In the genomic region with DNA sequence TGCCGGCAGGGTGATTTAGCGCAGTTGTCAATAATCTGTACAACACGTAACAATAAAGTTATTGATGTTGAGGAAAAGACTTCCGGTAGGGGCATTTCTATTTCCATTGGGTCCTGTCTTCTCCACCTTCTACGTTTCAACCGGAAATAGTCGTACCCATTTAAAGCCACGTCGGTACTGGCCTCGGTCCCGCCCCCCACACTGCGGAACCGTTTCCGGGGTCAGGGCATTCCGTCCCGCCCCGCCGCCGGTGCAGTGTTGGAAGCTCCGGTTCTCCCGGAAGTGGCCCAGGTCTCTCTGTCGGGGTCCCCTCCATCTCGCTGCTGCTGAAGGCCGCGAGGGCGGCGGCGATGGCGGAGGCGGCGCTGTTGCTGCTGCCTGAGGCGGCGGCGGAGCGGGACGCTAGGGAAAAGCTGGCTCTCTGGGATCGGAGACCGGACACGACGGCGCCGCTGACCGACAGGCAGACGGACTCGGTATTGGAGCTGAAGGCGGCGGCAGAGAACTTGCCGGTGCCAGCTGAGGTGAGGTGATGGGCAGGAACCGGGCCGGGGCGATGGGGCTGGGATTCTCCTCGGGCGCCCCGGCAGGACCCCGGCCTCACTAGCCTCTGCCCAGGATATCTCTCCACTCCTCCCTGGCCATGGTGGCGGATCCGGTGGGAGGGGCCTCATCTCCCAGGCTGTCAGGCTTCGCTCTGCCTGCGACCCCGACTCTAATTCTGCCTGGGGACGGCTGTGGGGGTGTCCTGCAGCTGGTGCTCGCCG, we compare ENCODE assay signal across 8 cellular contexts. TPM values are rescaled to one million over a fixed set of nuclear protein-coding genes. Genes with fewer than 3 reads are reported as not detected.
A peak's percentile ranks its signal among the peaks of the same experiment; 100 is the strongest.
DNase-seq lines count a peak whose midpoint lies in the region; TF ChIP-seq lines count a peak whose summit lies in the region.

A gene with protein sequence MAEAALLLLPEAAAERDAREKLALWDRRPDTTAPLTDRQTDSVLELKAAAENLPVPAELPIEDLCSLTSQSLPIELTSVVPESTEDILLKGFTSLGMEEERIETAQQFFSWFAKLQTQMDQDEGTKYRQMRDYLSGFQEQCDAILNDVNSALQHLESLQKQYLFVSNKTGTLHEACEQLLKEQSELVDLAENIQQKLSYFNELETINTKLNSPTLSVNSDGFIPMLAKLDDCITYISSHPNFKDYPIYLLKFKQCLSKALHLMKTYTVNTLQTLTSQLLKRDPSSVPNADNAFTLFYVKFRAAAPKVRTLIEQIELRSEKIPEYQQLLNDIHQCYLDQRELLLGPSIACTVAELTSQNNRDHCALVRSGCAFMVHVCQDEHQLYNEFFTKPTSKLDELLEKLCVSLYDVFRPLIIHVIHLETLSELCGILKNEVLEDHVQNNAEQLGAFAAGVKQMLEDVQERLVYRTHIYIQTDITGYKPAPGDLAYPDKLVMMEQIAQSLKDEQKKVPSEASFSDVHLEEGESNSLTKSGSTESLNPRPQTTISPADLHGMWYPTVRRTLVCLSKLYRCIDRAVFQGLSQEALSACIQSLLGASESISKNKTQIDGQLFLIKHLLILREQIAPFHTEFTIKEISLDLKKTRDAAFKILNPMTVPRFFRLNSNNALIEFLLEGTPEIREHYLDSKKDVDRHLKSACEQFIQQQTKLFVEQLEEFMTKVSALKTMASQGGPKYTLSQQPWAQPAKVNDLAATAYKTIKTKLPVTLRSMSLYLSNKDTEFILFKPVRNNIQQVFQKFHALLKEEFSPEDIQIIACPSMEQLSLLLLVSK (plus strand): TSS at position 253 of the 767 bp plus-strand sequence. CDS start 98 bp downstream, at position 351.

- peaks cover 30% of the 10 kb centered on the region; the same call in 1 of the 2 replicates for H3F3A ChIP-seq in GM23248 (ENCODE audit: insufficient read depth)

- no peaks in the 10 kb centered on the region for H3K9me3 Mint-ChIP-seq in activated T-helper 1 cell treated with anti-CD3 and anti-CD28 coated beads, Interleukin-12 subunit alpha, Interleukin-12 subunit beta, Interleukin-2, Interleukin-4 antibody, amounts not matched to agents 30 ng/mL and 10 ng/mL and 1 ng/mL, durations not matched to agents 14 hours and 24 hours and 36 hours

- in situ Hi-C loops in GM23248 (cut with MboI), result no loop called here

- DNase-seq in Daoy (ENCODE audit: low read depth) (peak; percentile 93), GM23248 (peak; percentile 98), Kasumi-1 (lab: John Stamatoyannopoulos, UW) (peak; percentile 98 to 99), RPMI7951 (ENCODE audit: low read depth) (peak; percentile 97), esophagus squamous epithelium (lab: John Stamatoyannopoulos, UW) (peak; percentile 62), myocyte (ENCODE audit: low read depth) (peak; percentile 98)
- DNase-seq in activated T-helper 1 cell treated with anti-CD3 and anti-CD28 coated beads, Interleukin-12 subunit alpha, Interleukin-12 subunit beta, Interleukin-2, Interleukin-4 antibody, amounts not matched to agents 30 ng/mL and 10 ng/mL and 1 ng/mL, durations not matched to agents 14 hours and 24 hours and 36 hours (ENCODE audit: low spot score), result peak; percentile 94
- DNase-seq in stimulated activated CD8-positive, alpha-beta memory T cell treated with anti-CD3 and anti-CD28 coated beads, Interleukin-7, amount 100 ng/mL, for 48 hours (ENCODE audit: extremely low read depth in 1 of 2, low read depth in 1 of 2), result peak; percentile 87 to 92

- H3K27me3 Mint-ChIP-seq in activated T-helper 1 cell treated with anti-CD3 and anti-CD28 coated beads, Interleukin-12 subunit alpha, Interleukin-12 subunit beta, Interleukin-2, Interleukin-4 antibody, amounts not matched to agents 30 ng/mL and 10 ng/mL and 1 ng/mL, durations not matched to agents 14 hours and 24 hours and 36 hours (ENCODE audit: insufficient read depth), result peaks cover 11% of the 10 kb centered on the region

- H3K36me3 ChIP-seq in GM23248 (ENCODE audit: low read depth) (peaks cover 6% of the 10 kb centered on the region; the same call in 1 of the 2 replicates), esophagus squamous epithelium (no peaks in the 10 kb centered on the region)

- no peaks in the 10 kb centered on the region for H3K27me3 ChIP-seq in GM23248 (replicated peaks; ENCODE audit: insufficient read depth)
- no peaks in the 10 kb centered on the region for H3K27me3 ChIP-seq in esophagus squamous epithelium

- H2AFZ ChIP-seq in GM23248, result peak within 1 kb of the TSS; percentile 98

- H3K36me3 Mint-ChIP-seq in activated T-helper 1 cell treated with anti-CD3 and anti-CD28 coated beads, Interleukin-12 subunit alpha, Interleukin-12 subunit beta, Interleukin-2, Interleukin-4 antibody, amounts not matched to agents 30 ng/mL and 10 ng/mL and 1 ng/mL, durations not matched to agents 14 hours and 24 hours and 36 hours (ENCODE audit: low read depth), result peaks cover 22% of the 10 kb centered on the region

- H3K27ac ChIP-seq in GM23248 (peak within 1 kb of the TSS; percentile 88), esophagus squamous epithelium (peak within 1 kb of the TSS; percentile 93 to 97 (median 96))

- peak in 3 of 4 donors; percentile 10 to 79 (median 61) for TF ChIP-seq POLR2A in esophagus squamous epithelium (IDR thresholded peaks at IDR 0.05)

- peak within 1 kb of the TSS; percentile 96 for H3K4me2 ChIP-seq in GM23248 (ENCODE audit: unreplicated experiment)

- H3K4me1 ChIP-seq in GM23248 (ENCODE audit: insufficient read depth) (peaks cover 36% of the 10 kb centered on the region), esophagus squamous epithelium (peaks cover 13 to 48% (median 20%) of the 10 kb centered on the region in 3 donors)

- peaks cover 43% of the 10 kb centered on the region for H3K4me1 Mint-ChIP-seq in activated T-helper 1 cell treated with anti-CD3 and anti-CD28 coated beads, Interleukin-12 subunit alpha, Interleukin-12 subunit beta, Interleukin-2, Interleukin-4 antibody, amounts not matched to agents 30 ng/mL and 10 ng/mL and 1 ng/mL, durations not matched to agents 14 hours and 24 hours and 36 hours (ENCODE audit: low read depth)

- H3K4me3 ChIP-seq in GM23248, result peak within 1 kb of the TSS; percentile 89
- peak within 1 kb of the TSS; percentile 83 to 97 (median 94) for H3K4me3 ChIP-seq in esophagus squamous epithelium

- no peaks in the 10 kb centered on the region for H3K9me2 ChIP-seq in GM23248 (ENCODE audit: insufficient read depth)

- WGBS in GM23248 (ENCODE audit: low coverage in 1 of 2, low lambda C conversion rate in 2 of 2, missing lambda C conversion rate in 2 of 2), 2 experiments, result 1 to 4% methylated on average over 42 to 58 of the region's 63 CpGs
- 0% methylated on average over 7 to 28 of the region's 63 CpGs for WGBS in esophagus squamous epithelium, 2 donors

- peak within 1 kb of the TSS; percentile 96 for H3K9ac ChIP-seq in GM23248

- no peaks in the 10 kb centered on the region for H3K9me3 ChIP-seq in GM23248 (ENCODE audit: low read depth)
- no peaks in the 10 kb centered on the region for H3K9me3 ChIP-seq in esophagus squamous epithelium

- intact Hi-C loops in activated T-helper 1 cell treated with anti-CD3 and anti-CD28 coated beads, Interleukin-12 subunit alpha, Interleukin-12 subunit beta, Interleukin-2, Interleukin-4 antibody, amounts not matched to agents 30 ng/mL and 10 ng/mL and 1 ng/mL, durations not matched to agents 14 hours and 24 hours and 36 hours (cut with micrococcal nuclease), result loop anchor here (1.0 to 5.0 kb wide), 11 partner anchors 24 to 888 kb away; a partner anchor contains a TSS
- intact Hi-C loops in esophagus squamous epithelium (cut with DNase I), result no loop called here

- TF ChIP-seq CTCF in esophagus squamous epithelium (IDR thresholded peaks at IDR 0.05), result peak in 4 of 6 experiments; percentile 53 to 71 (median 58)

- H3K27ac Mint-ChIP-seq in activated T-helper 1 cell treated with anti-CD3 and anti-CD28 coated beads, Interleukin-12 subunit alpha, Interleukin-12 subunit beta, Interleukin-2, Interleukin-4 antibody, amounts not matched to agents 30 ng/mL and 10 ng/mL and 1 ng/mL, durations not matched to agents 14 hours and 24 hours and 36 hours, result peak within 1 kb of the TSS; percentile 79

- peaks cover 50% of the 10 kb centered on the region for H3K79me2 ChIP-seq in GM23248 (ENCODE audit: insufficient read depth)

- 0 out of 2 replicates have a peak, but pooled peaks cover 17% of the 10 kb centered on the region for H4K20me1 ChIP-seq in GM23248 (ENCODE audit: insufficient read depth)

- peak within 1 kb of the TSS; percentile 95 for H3K4me3 Mint-ChIP-seq in activated T-helper 1 cell treated with anti-CD3 and anti-CD28 coated beads, Interleukin-12 subunit alpha, Interleukin-12 subunit beta, Interleukin-2, Interleukin-4 antibody, amounts not matched to agents 30 ng/mL and 10 ng/mL and 1 ng/mL, durations not matched to agents 14 hours and 24 hours and 36 hours

RNA-seq across cellular contexts. Expression of the gene that starts here (rescaled TPM):
- 19.1 and 20.7 TPM in 2 replicates for total RNA-seq in Daoy (2014; rRNA removed; shearing (Covaris generic))
- 17.9 and 26.7 TPM in 2 replicates for total RNA-seq in GM23248 (2014; rRNA removed; shearing (Covaris generic))
- 16.6 and 19.3 TPM in 2 replicates for polyA plus RNA-seq in GM23248 (2016; fragmentation: Nextera tagmentation; extraction: Ambion mirVana)
- total RNA-seq in RPMI7951 (2014; rRNA removed; shearing (Covaris generic)), result 15.3 and 16.6 TPM in 2 replicates
- 22.9 and 23.2 TPM in 2 replicates for total RNA-seq in activated T-helper 1 cell treated with anti-CD3 and anti-CD28 coated beads, Interleukin-12 subunit alpha, Interleukin-12 subunit beta, Interleukin-2, Interleukin-4 antibody, amounts not matched to agents 30 ng/mL and 10 ng/mL and 1 ng/mL, durations not matched to agents 14 hours and 24 hours and 36 hours
- total RNA-seq in esophagus squamous epithelium (10 to 100 TPM; 16.5 to 26.3 (median 21.5) TPM), myocyte (23.6 TPM in 2 replicates)
- polyA plus RNA-seq in myocyte (2012), result 15.9 TPM

Comparison
In these comparisons a context has a peak if more than half of its experiments do, and no peak if none do; other contexts are left out.
1. Peak in every context shown above with its lines: DNase-seq, H3K4me3 ChIP-seq and H3K27ac ChIP-seq.